Comparison of ENCODE assay signal across 1 cellular context in the genomic region with DNA sequence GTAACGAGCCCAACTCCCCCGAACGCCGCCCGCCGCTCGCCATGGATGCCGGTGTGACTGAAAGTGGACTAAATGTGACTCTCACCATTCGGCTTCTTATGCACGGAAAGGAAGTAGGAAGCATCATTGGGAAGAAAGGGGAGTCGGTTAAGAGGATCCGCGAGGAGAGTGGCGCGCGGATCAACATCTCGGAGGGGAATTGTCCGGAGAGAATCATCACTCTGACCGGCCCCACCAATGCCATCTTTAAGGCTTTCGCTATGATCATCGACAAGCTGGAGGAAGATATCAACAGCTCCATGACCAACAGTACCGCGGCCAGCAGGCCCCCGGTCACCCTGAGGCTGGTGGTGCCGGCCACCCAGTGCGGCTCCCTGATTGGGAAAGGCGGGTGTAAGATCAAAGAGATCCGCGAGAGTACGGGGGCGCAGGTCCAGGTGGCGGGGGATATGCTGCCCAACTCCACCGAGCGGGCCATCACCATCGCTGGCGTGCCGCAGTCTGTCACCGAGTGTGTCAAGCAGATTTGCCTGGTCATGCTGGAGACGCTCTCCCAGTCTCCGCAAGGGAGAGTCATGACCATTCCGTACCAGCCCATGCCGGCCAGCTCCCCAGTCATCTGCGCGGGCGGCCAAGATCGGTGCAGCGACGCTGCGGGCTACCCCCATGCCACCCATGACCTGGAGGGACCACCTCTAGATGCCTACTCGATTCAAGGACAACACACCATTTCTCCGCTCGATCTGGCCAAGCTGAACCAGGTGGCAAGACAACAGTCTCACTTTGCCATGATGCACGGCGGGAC.
TF ChIP-seq lines count a peak whose summit lies in the region.

No MANE protein-coding gene starts in this region.

TF ChIP-seq in K562, 482 proteins besides CTCF, POLR2A, EP300 and RAD21 (continued from another document and continues in another):
- TF ChIP-seq, protein P1, sequence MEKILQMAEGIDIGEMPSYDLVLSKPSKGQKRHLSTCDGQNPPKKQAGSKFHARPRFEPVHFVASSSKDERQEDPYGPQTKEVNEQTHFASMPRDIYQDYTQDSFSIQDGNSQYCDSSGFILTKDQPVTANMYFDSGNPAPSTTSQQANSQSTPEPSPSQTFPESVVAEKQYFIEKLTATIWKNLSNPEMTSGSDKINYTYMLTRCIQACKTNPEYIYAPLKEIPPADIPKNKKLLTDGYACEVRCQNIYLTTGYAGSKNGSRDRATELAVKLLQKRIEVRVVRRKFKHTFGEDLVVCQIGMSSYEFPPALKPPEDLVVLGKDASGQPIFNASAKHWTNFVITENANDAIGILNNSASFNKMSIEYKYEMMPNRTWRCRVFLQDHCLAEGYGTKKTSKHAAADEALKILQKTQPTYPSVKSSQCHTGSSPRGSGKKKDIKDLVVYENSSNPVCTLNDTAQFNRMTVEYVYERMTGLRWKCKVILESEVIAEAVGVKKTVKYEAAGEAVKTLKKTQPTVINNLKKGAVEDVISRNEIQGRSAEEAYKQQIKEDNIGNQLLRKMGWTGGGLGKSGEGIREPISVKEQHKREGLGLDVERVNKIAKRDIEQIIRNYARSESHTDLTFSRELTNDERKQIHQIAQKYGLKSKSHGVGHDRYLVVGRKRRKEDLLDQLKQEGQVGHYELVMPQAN (IDR thresholded peaks at IDR 0.05; ENCODE audit: borderline replicate concordance): no peak
- no peak for TF ChIP-seq ZNF174 (CRISPR knock-in tag; IDR thresholded peaks at IDR 0.05)
- no peak for TF ChIP-seq ZNF79 (CRISPR knock-in tag; IDR thresholded peaks at IDR 0.05; ENCODE audit: low read depth)
- TF ChIP-seq, protein P2, sequence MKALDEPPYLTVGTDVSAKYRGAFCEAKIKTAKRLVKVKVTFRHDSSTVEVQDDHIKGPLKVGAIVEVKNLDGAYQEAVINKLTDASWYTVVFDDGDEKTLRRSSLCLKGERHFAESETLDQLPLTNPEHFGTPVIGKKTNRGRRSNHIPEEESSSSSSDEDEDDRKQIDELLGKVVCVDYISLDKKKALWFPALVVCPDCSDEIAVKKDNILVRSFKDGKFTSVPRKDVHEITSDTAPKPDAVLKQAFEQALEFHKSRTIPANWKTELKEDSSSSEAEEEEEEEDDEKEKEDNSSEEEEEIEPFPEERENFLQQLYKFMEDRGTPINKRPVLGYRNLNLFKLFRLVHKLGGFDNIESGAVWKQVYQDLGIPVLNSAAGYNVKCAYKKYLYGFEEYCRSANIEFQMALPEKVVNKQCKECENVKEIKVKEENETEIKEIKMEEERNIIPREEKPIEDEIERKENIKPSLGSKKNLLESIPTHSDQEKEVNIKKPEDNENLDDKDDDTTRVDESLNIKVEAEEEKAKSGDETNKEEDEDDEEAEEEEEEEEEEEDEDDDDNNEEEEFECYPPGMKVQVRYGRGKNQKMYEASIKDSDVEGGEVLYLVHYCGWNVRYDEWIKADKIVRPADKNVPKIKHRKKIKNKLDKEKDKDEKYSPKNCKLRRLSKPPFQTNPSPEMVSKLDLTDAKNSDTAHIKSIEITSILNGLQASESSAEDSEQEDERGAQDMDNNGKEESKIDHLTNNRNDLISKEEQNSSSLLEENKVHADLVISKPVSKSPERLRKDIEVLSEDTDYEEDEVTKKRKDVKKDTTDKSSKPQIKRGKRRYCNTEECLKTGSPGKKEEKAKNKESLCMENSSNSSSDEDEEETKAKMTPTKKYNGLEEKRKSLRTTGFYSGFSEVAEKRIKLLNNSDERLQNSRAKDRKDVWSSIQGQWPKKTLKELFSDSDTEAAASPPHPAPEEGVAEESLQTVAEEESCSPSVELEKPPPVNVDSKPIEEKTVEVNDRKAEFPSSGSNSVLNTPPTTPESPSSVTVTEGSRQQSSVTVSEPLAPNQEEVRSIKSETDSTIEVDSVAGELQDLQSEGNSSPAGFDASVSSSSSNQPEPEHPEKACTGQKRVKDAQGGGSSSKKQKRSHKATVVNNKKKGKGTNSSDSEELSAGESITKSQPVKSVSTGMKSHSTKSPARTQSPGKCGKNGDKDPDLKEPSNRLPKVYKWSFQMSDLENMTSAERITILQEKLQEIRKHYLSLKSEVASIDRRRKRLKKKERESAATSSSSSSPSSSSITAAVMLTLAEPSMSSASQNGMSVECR (CRISPR knock-in tag; IDR thresholded peaks at IDR 0.05): peak; percentile 78; the same call in 1 of the 2 replicates
- TF ChIP-seq, protein P3, sequence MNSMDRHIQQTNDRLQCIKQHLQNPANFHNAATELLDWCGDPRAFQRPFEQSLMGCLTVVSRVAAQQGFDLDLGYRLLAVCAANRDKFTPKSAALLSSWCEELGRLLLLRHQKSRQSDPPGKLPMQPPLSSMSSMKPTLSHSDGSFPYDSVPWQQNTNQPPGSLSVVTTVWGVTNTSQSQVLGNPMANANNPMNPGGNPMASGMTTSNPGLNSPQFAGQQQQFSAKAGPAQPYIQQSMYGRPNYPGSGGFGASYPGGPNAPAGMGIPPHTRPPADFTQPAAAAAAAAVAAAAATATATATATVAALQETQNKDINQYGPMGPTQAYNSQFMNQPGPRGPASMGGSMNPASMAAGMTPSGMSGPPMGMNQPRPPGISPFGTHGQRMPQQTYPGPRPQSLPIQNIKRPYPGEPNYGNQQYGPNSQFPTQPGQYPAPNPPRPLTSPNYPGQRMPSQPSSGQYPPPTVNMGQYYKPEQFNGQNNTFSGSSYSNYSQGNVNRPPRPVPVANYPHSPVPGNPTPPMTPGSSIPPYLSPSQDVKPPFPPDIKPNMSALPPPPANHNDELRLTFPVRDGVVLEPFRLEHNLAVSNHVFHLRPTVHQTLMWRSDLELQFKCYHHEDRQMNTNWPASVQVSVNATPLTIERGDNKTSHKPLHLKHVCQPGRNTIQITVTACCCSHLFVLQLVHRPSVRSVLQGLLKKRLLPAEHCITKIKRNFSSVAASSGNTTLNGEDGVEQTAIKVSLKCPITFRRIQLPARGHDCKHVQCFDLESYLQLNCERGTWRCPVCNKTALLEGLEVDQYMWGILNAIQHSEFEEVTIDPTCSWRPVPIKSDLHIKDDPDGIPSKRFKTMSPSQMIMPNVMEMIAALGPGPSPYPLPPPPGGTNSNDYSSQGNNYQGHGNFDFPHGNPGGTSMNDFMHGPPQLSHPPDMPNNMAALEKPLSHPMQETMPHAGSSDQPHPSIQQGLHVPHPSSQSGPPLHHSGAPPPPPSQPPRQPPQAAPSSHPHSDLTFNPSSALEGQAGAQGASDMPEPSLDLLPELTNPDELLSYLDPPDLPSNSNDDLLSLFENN (IDR thresholded peaks at IDR 0.05; ENCODE audit: low read depth in 2 of 2, low read length in 2 of 2): no peak
- TF ChIP-seq GATA2 (CRISPR knock-in tag; IDR thresholded peaks at IDR 0.05): no peak
- TF ChIP-seq, protein P4, sequence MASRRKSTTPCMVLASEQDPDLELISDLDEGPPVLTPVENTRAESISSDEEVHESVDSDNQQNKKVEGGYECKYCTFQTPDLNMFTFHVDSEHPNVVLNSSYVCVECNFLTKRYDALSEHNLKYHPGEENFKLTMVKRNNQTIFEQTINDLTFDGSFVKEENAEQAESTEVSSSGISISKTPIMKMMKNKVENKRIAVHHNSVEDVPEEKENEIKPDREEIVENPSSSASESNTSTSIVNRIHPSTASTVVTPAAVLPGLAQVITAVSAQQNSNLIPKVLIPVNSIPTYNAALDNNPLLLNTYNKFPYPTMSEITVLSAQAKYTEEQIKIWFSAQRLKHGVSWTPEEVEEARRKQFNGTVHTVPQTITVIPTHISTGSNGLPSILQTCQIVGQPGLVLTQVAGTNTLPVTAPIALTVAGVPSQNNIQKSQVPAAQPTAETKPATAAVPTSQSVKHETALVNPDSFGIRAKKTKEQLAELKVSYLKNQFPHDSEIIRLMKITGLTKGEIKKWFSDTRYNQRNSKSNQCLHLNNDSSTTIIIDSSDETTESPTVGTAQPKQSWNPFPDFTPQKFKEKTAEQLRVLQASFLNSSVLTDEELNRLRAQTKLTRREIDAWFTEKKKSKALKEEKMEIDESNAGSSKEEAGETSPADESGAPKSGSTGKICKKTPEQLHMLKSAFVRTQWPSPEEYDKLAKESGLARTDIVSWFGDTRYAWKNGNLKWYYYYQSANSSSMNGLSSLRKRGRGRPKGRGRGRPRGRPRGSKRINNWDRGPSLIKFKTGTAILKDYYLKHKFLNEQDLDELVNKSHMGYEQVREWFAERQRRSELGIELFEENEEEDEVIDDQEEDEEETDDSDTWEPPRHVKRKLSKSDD (conservative IDR thresholded peaks at IDR 0.05; ENCODE audit: low read length): no peak
- TF ChIP-seq TCF7L2 (IDR thresholded peaks at IDR 0.05; ENCODE audit: low read depth, low read length): peak; percentile 48; the same call in 1 of the 2 replicates
- no peak for TF ChIP-seq KDM1A (IDR thresholded peaks at IDR 0.05)
- no peak for TF ChIP-seq ZNF274 (IDR thresholded peaks at IDR 0.05; ENCODE audit: borderline replicate concordance, low read depth, low read length)
- TF ChIP-seq GATAD2A (IDR thresholded peaks at IDR 0.05): 0 out of 2 replicates have a peak, but pooled peaks have one; percentile 22
- TF ChIP-seq ZNF282 (CRISPR knock-in tag; IDR thresholded peaks at IDR 0.05): no peak
- no peak for TF ChIP-seq PTTG1 (tag; IDR thresholded peaks at IDR 0.05; ENCODE audit: low read depth)
- no peak for TF ChIP-seq BMI1 (IDR thresholded peaks at IDR 0.05; ENCODE audit: low read length)
- TF ChIP-seq ESRRB (CRISPR knock-in tag; IDR thresholded peaks at IDR 0.05; ENCODE audit: borderline replicate concordance): no peak
- peak; percentile 89; the same call in 1 of the 2 replicates for TF ChIP-seq SRSF3 (IDR thresholded peaks at IDR 0.05; ENCODE audit: insufficient read depth, low read length)
- TF ChIP-seq NELFE (IDR thresholded peaks at IDR 0.05; ENCODE audit: insufficient read depth, insufficient read length): no peak
- no peak for TF ChIP-seq SIX5 (IDR thresholded peaks at IDR 0.05; ENCODE audit: borderline replicate concordance in 1 of 2, insufficient read depth in 1 of 2, low read depth in 1 of 2, low read length in 2 of 2)
- no peak for TF ChIP-seq PHB (CRISPR knock-in tag; IDR thresholded peaks at IDR 0.05)
- TF ChIP-seq ZNF668 (CRISPR knock-in tag; IDR thresholded peaks at IDR 0.05): no peak
- TF ChIP-seq CHD2 (IDR thresholded peaks at IDR 0.05; ENCODE audit: low read depth, low read length): 0 out of 2 replicates have a peak, but pooled peaks have one; percentile 60
- TF ChIP-seq, protein P5, sequence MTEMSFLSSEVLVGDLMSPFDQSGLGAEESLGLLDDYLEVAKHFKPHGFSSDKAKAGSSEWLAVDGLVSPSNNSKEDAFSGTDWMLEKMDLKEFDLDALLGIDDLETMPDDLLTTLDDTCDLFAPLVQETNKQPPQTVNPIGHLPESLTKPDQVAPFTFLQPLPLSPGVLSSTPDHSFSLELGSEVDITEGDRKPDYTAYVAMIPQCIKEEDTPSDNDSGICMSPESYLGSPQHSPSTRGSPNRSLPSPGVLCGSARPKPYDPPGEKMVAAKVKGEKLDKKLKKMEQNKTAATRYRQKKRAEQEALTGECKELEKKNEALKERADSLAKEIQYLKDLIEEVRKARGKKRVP (CRISPR knock-in tag; IDR thresholded peaks at IDR 0.05): no peak
- peak; percentile 76; the same call in 1 of the 2 replicates for TF ChIP-seq KAT7 (CRISPR knock-in tag; IDR thresholded peaks at IDR 0.05; ENCODE audit: borderline replicate concordance)
- 0 out of 2 replicates have a peak, but pooled peaks have one; percentile 24 for TF ChIP-seq CBX1 (IDR thresholded peaks at IDR 0.05; ENCODE audit: low read depth)
- no peak for TF ChIP-seq ZNF583 (CRISPR knock-in tag; IDR thresholded peaks at IDR 0.05)
- peak; percentile 75 for TF ChIP-seq RBBP5 (IDR thresholded peaks at IDR 0.05; ENCODE audit: borderline replicate concordance, insufficient read depth, low read length, poor library complexity, severe bottlenecking)
- TF ChIP-seq ZNF830 (CRISPR knock-in tag; IDR thresholded peaks at IDR 0.05): no peak
- peak; percentile 44; the same call in 1 of the 2 replicates for TF ChIP-seq ERF (CRISPR knock-in tag; IDR thresholded peaks at IDR 0.05)
- TF ChIP-seq SMARCC2 (IDR thresholded peaks at IDR 0.05; ENCODE audit: low read depth): peak; percentile 46; the same call in 1 of the 2 replicates
- TF ChIP-seq ZBTB8A (IDR thresholded peaks at IDR 0.05; ENCODE audit: partially characterized antibody): no peak
- TF ChIP-seq KDM5B (IDR thresholded peaks at IDR 0.05; ENCODE audit: insufficient replicate concordance, low read depth, low read length): peak; percentile 29
- 0 out of 2 replicates have a peak, but pooled peaks have one; percentile 10 for TF ChIP-seq ZNF431 (CRISPR knock-in tag; IDR thresholded peaks at IDR 0.05)
- TF ChIP-seq SUPT5H (IDR thresholded peaks at IDR 0.05): peak; percentile 76
- no peak for TF ChIP-seq HCFC1 (IDR thresholded peaks at IDR 0.05; ENCODE audit: low read depth, low read length)
- TF ChIP-seq MEIS2 (IDR thresholded peaks at IDR 0.05; ENCODE audit: partially characterized antibody): peak; percentile 72
- TF ChIP-seq NCOA6 (IDR thresholded peaks at IDR 0.05): no peak
- no peak for TF ChIP-seq PURB (CRISPR knock-in tag; IDR thresholded peaks at IDR 0.05; ENCODE audit: low read depth)
- TF ChIP-seq ADNP (tag; IDR thresholded peaks at IDR 0.05): no peak
- 0 out of 2 replicates have a peak, but pooled peaks have one; percentile 49 for TF ChIP-seq HSF4 (CRISPR knock-in tag; IDR thresholded peaks at IDR 0.05; ENCODE audit: borderline replicate concordance)
- TF ChIP-seq, protein P6, sequence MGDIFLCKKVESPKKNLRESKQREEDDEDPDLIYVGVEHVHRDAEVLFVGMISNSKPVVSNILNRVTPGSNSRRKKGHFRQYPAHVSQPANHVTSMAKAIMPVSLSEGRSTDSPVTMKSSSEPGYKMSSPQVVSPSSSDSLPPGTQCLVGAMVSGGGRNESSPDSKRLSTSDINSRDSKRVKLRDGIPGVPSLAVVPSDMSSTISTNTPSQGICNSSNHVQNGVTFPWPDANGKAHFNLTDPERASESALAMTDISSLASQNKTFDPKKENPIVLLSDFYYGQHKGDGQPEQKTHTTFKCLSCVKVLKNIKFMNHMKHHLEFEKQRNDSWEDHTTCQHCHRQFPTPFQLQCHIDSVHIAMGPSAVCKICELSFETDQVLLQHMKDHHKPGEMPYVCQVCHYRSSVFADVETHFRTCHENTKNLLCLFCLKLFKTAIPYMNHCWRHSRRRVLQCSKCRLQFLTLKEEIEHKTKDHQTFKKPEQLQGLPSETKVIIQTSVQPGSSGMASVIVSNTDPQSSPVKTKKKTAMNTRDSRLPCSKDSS (IDR thresholded peaks at IDR 0.05; ENCODE audit: low read depth, partially characterized antibody): no peak
- no peak; the same call in 1 of the 2 replicates for TF ChIP-seq NFIC (IDR thresholded peaks at IDR 0.05)
- no peak for TF ChIP-seq MCM5 (IDR thresholded peaks at IDR 0.05; ENCODE audit: low read depth)
- no peak for TF ChIP-seq FOXK2 (conservative IDR thresholded peaks at IDR 0.05 in 1 of 2, IDR thresholded peaks at IDR 0.05 in 1 of 2; ENCODE audit: low read depth in 2 of 2)
- no peak for TF ChIP-seq YBX1 (IDR thresholded peaks at IDR 0.05)
- TF ChIP-seq PHF20 (IDR thresholded peaks at IDR 0.05; ENCODE audit: partially characterized antibody): no peak
- no peak for TF ChIP-seq ESRRA (IDR thresholded peaks at IDR 0.05; ENCODE audit: borderline replicate concordance, low read depth)
- no peak for TF ChIP-seq STAT5A (IDR thresholded peaks at IDR 0.05; ENCODE audit: borderline replicate concordance, low read length)
- TF ChIP-seq, protein P7, sequence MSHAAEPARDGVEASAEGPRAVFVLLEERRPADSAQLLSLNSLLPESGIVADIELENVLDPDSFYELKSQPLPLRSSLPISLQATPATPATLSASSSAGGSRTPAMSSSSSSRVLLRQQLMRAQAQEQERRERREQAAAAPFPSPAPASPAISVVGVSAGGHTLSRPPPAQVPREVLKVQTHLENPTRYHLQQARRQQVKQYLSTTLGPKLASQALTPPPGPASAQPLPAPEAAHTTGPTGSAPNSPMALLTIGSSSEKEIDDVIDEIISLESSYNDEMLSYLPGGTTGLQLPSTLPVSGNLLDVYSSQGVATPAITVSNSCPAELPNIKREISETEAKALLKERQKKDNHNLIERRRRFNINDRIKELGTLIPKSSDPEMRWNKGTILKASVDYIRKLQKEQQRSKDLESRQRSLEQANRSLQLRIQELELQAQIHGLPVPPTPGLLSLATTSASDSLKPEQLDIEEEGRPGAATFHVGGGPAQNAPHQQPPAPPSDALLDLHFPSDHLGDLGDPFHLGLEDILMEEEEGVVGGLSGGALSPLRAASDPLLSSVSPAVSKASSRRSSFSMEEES (CRISPR knock-in tag; IDR thresholded peaks at IDR 0.05): no peak
